In genomic region chr12:388012-388411, GRCh38 we compare ENCODE assay signal across 9 cellular contexts. TPM values are rescaled to one million over a fixed set of nuclear protein-coding genes. Genes with fewer than 3 reads are reported as not detected.
DNase-seq lines count a peak whose midpoint lies in the region; ATAC-seq, FAIRE-seq and TF ChIP-seq lines count a peak whose summit lies in the region.
"Had no signal": no experiment of that assay in that cellular context is flagged by ENCODE, and none has a peak within 500 bp of the region (broad histone marks: within the 10 kb centered on the region; RNA-seq: fewer than 3 reads in every experiment).

No MANE protein-coding gene starts in this region.

- TF ChIP-seq POLR2A in adrenal gland (IDR thresholded peaks at IDR 0.05) (no peak), HepG2 (IDR thresholded peaks at IDR 0.05; ENCODE audit: insufficient read depth in 1 of 2, low read depth in 2 of 2, low read length in 2 of 2) (no peak), thyroid gland (IDR thresholded peaks at IDR 0.05) (no peak)

- H3K36me3 Mint-ChIP-seq in activated CD4-positive, alpha-beta T cell treated with anti-CD3 and anti-CD28 coated beads, Interleukin-2, amount 10 ng/mL, durations not matched to agents 7 days and 5 days (ENCODE audit: low read depth) = peaks cover 36% of the 10 kb centered on the region

- H3K27me3 Mint-ChIP-seq in activated CD4-positive, alpha-beta T cell treated with anti-CD3 and anti-CD28 coated beads, Interleukin-2, amount 10 ng/mL, durations not matched to agents 7 days and 5 days = no peaks in the 10 kb centered on the region

- CTCF ChIA-PET in activated CD4-positive, alpha-beta T cell treated with anti-CD3 and anti-CD28 coated beads, Interleukin-2, amount 10 ng/mL, durations not matched to agents 7 days and 5 days (lab: Charles Lee) = interaction anchor here (0.6 to 2.1 kb wide), 2 partner anchors 36 to 64 kb away, joined by 5 read pairs; no protein-coding TSS in a partner anchor
- CTCF ChIA-PET in HepG2 (lab: Yijun Ruan, JAX; ENCODE audit: low intra/inter-chr PET ratio, low total read pairs) = no interaction called here

- in situ Hi-C loops in HepG2 (cut with HindIII; ENCODE audit: extremely low pct_ligation_motif_present, low pct_unique_long_range_greater_than_20kb) = no loop called here

- POLR2A ChIA-PET in activated CD4-positive, alpha-beta T cell treated with anti-CD3 and anti-CD28 coated beads, Interleukin-2, amount 10 ng/mL, durations not matched to agents 7 days and 5 days (lab: Charles Lee) = no interaction called here
- POLR2A ChIA-PET in HepG2 (lab: Yijun Ruan, JAX) = interaction anchor here (1.7 to 4.5 kb wide), 2 partner anchors 13 to 31 kb away, joined by 4 to 43 read pairs; partner anchors contain the start of gene CCDC77

- peaks cover 36% of the 10 kb centered on the region for H3K4me1 Mint-ChIP-seq in activated CD4-positive, alpha-beta T cell treated with anti-CD3 and anti-CD28 coated beads, Interleukin-2, amount 10 ng/mL, durations not matched to agents 7 days and 5 days

- peaks cover 24% of the 10 kb centered on the region for H4K20me1 ChIP-seq in HepG2 (ENCODE audit: insufficient read depth, low read length)

- TF ChIP-seq EP300 in HepG2 (IDR thresholded peaks at IDR 0.05; ENCODE audit: low read depth in 2 of 2, low read length in 2 of 2) = no peak
- no peak for TF ChIP-seq EP300 in HepG2 (CRISPR knock-in tag; IDR thresholded peaks at IDR 0.05; ENCODE audit: borderline replicate concordance)

- H3K36me3 ChIP-seq in adrenal gland (replicated peaks in 1 of 2) (peaks cover 0 to 19% of the 10 kb centered on the region in 2 donors), HepG2 (replicated peaks in 1 of 2; ENCODE audit: control insufficient read depth in 1 of 2, insufficient read depth in 2 of 2, low read length in 2 of 2) (peaks cover 8 to 13% of the 10 kb centered on the region in 2 experiments; a peak in 4 of 5 replicates), thyroid gland (peaks cover 11 to 14% of the 10 kb centered on the region in 2 donors)

- peak overlapping the region in 4 of 5 donors; percentile 91 to 96 (median 94) for H3K27ac ChIP-seq in adrenal gland
- H3K27ac ChIP-seq in HepG2 (ENCODE audit: extremely low read length, insufficient read depth, low read length) = peak overlapping the region; percentile 92
- peak overlapping the region in 2 of 3 donors; percentile 92 to 94 for H3K27ac ChIP-seq in thyroid gland

- no peak for TF ChIP-seq RAD21 in HepG2 (CRISPR knock-in tag; IDR thresholded peaks at IDR 0.05)

- peaks cover 56% of the 10 kb centered on the region for H3K79me2 ChIP-seq in HepG2 (ENCODE audit: insufficient read depth, low read length)

- H3K27me3 ChIP-seq in adrenal gland = no peaks in the 10 kb centered on the region
- H3K27me3 ChIP-seq in HepG2 (ENCODE audit: control insufficient read depth in 1 of 2, insufficient read depth in 2 of 2, low read length in 2 of 2) = no peaks in the 10 kb centered on the region; a peak in 1 of 5 replicates
- H3K27me3 ChIP-seq in thyroid gland = no peaks in the 10 kb centered on the region

- H3K9me3 Mint-ChIP-seq in activated CD4-positive, alpha-beta T cell treated with anti-CD3 and anti-CD28 coated beads, Interleukin-2, amount 10 ng/mL, durations not matched to agents 7 days and 5 days = no peaks in the 10 kb centered on the region

- H2AFZ ChIP-seq in HepG2 (ENCODE audit: low read length) = no peak overlapping the region

- H3K4me1 ChIP-seq in adrenal gland (replicated peaks in 1 of 2) (peaks cover 6 to 26% of the 10 kb centered on the region in 2 donors), HepG2 (ENCODE audit: insufficient read depth, low read length) (peaks cover 22% of the 10 kb centered on the region), thyroid gland (peaks cover 18 to 28% of the 10 kb centered on the region in 2 donors)

- ATAC-seq in HepG2 (no peak), GM21423 (IDR thresholded peaks at IDR 0.05; ENCODE audit: unreplicated experiment) (no peak)

- intact Hi-C loops in adrenal gland (cut with DNase I) (no loop called here), HepG2 (cut with micrococcal nuclease; ENCODE audit: unreplicated experiment) (no loop called here), thyroid gland (cut with DNase I) (no loop called here)

- no peak for FAIRE-seq in HepG2 (lab: Jason Lieb, UNC)

- H3K4me2 ChIP-seq in HepG2 (ENCODE audit: low read depth, low read length) = peak overlapping the region; percentile 84

- H3K9me3 ChIP-seq in adrenal gland (replicated peaks in 1 of 3) = no peaks in the 10 kb centered on the region
- no peaks in the 10 kb centered on the region for H3K9me3 ChIP-seq in HepG2 (ENCODE audit: low read length)
- H3K9me3 ChIP-seq in thyroid gland = no peaks in the 10 kb centered on the region

- BruUV-seq in HepG2 (replicated peaks; lab: Mats Ljungman, UMichigan) = no TSS peak

- peak overlapping the region; percentile 91 for H3K9ac ChIP-seq in HepG2 (ENCODE audit: insufficient read depth, low read depth, low read length)

- peak overlapping the region; percentile 92 for H3K4me3 Mint-ChIP-seq in activated CD4-positive, alpha-beta T cell treated with anti-CD3 and anti-CD28 coated beads, Interleukin-2, amount 10 ng/mL, durations not matched to agents 7 days and 5 days

- 0% methylated on average over 2 of the region's 2 CpGs for WGBS in adrenal gland, 4 donors
- WGBS in HepG2 (ENCODE audit: low lambda C conversion rate) = 0% methylated on average over 2 of the region's 2 CpGs
- 1 to 3% methylated on average over 2 of the region's 2 CpGs for WGBS in thyroid gland, 2 donors

- no peak for DNase-seq in activated CD4-positive, alpha-beta T cell treated with anti-CD3 and anti-CD28 coated beads, Interleukin-2, amount 10 ng/mL, durations not matched to agents 7 days and 5 days
- DNase-seq in activated CD4-positive, alpha-beta T cell treated with anti-CD3 and anti-CD28 coated beads, Interleukin-2, amount 50 U/mL, for 48 hours = no peak
- DNase-seq in adrenal gland = no peak
- DNase-seq in HepG2 (ENCODE audit: low spot score) = no peak
- DNase-seq in thyroid gland = no peak
- DNase-seq in iPS-NIHi11 (ENCODE audit: low spot score) = no peak
- DNase-seq in NAMALWA (ENCODE audit: low spot score) = no peak
- DNase-seq: stimulated activated naive CD4-positive, alpha-beta T cell treated with Interleukin-2 at 50 U/mL for 16 hours had no signal

- peak overlapping the region; percentile 99 for H3K27ac Mint-ChIP-seq in activated CD4-positive, alpha-beta T cell treated with anti-CD3 and anti-CD28 coated beads, Interleukin-2, amount 10 ng/mL, durations not matched to agents 7 days and 5 days

- TF ChIP-seq CTCF in adrenal gland (IDR thresholded peaks at IDR 0.05) = no peak
- TF ChIP-seq CTCF in HepG2 (CRISPR knock-in tag; IDR thresholded peaks at IDR 0.05) = no peak
- TF ChIP-seq CTCF in thyroid gland (IDR thresholded peaks at IDR 0.05) = no peak

- peak overlapping the region in 3 of 4 donors; percentile 28 to 89 (median 88) for H3K4me3 ChIP-seq in adrenal gland
- H3K4me3 ChIP-seq in HepG2 (replicated peaks in 1 of 3; ENCODE audit: insufficient read depth in 1 of 3, low read depth in 2 of 3, low read length in 3 of 3) = peak overlapping the region; percentile 76 to 99 (median 92)
- peak overlapping the region; percentile 30 to 84 (median 82) for H3K4me3 ChIP-seq in thyroid gland (replicated peaks in 1 of 3)

RNA-seq across cellular contexts. Expression of gene KDM5A, which starts 1.1 kb away (rescaled TPM):
- total RNA-seq in activated CD4-positive, alpha-beta T cell treated with anti-CD3 and anti-CD28 coated beads, Interleukin-2, amount 10 ng/mL, durations not matched to agents 7 days and 5 days = 10 to 100 TPM; 73.4 to 92.2 TPM
- total RNA-seq in adrenal gland (100 to 1,000 TPM in 1 of 8 donors, 10 to 100 TPM in 7; 29.1 to 104 (median 69.8) TPM), HepG2 (2016; rRNA removed; fragmentation: Illumina TruSeq; extraction: Trizol) (29.2 and 40.5 TPM in 2 replicates), thyroid gland (10 to 100 TPM; 52.1 to 72.3 (median 66.2) TPM)
- polyA plus RNA-seq in adrenal gland (10 to 100 TPM in 2 of 3 donors, 1 to 10 TPM in 1; 5.5 to 22.8 (median 21.5) TPM), HepG2 (2011; rRNA removed) (9.7 and 12.0 TPM in 2 replicates)
- 2.5 and 3.5 TPM in 2 replicates for total RNA-seq in HepG2 (2016; cell fraction: cytosol; rRNA removed; fragmentation: Illumina TruSeq; extraction: Trizol; ENCODE audit: low read depth)
- total RNA-seq in HepG2 (2016; cell fraction: insoluble cytoplasmic fraction; rRNA removed; fragmentation: Illumina TruSeq; extraction: Trizol) = 26.7 and 38.0 TPM in 2 replicates
- total RNA-seq in HepG2 (2016; cell fraction: membrane; rRNA removed; fragmentation: Illumina TruSeq; extraction: Trizol) = 6.3 and 7.7 TPM in 2 replicates
- total RNA-seq in HepG2 (2016; cell fraction: nucleus; rRNA removed; fragmentation: Illumina TruSeq; extraction: Trizol) = 47.7 and 56.6 TPM in 2 replicates
- polyA plus RNA-seq in HepG2 (2011; cell fraction: cytosol; rRNA removed) = 9.2 TPM in 2 replicates
- polyA plus RNA-seq in HepG2 (2011; cell fraction: nucleus; rRNA removed) = 18.1 and 19.0 TPM in 2 replicates
- 13.1 and 16.1 TPM in 2 replicates for polyA plus RNA-seq in HepG2 (2012)
- 0.46 and 0.58 TPM in 2 replicates for polyA plus RNA-seq in HepG2 (2016; cell fraction: cytosol; fragmentation: Illumina TruSeq; extraction: Trizol; ENCODE audit: low read depth)
- 12.9 and 13.0 TPM in 2 replicates for polyA plus RNA-seq in HepG2 (2016; cell fraction: insoluble cytoplasmic fraction; fragmentation: Illumina TruSeq; extraction: Trizol; ENCODE audit: low read depth)
- 1.2 TPM in 2 replicates for polyA plus RNA-seq in HepG2 (2016; cell fraction: membrane; fragmentation: Illumina TruSeq; extraction: Trizol; ENCODE audit: low read depth)
- polyA plus RNA-seq in HepG2 (2016; cell fraction: nucleus; fragmentation: Illumina TruSeq; extraction: Trizol; ENCODE audit: insufficient read depth, low read depth) = 13.5 and 17.6 TPM in 2 replicates
- polyA minus RNA-seq in HepG2 (2011; rRNA and poly(A)+ RNA removed; ENCODE audit: low replicate concordance) = 83.3 and 105 TPM in 2 replicates
- 32.5 and 47.4 TPM in 2 replicates for polyA minus RNA-seq in HepG2 (2011; cell fraction: cytosol; rRNA and poly(A)+ RNA removed)
- 138 and 173 TPM in 2 replicates for polyA minus RNA-seq in HepG2 (2011; cell fraction: nucleus; rRNA and poly(A)+ RNA removed)

RNA-seq across cellular contexts. Expression of gene CCDC77, which starts 13.4 kb away (rescaled TPM):
- total RNA-seq in activated CD4-positive, alpha-beta T cell treated with anti-CD3 and anti-CD28 coated beads, Interleukin-2, amount 10 ng/mL, durations not matched to agents 7 days and 5 days = 10 to 100 TPM; 14.6 TPM
- total RNA-seq in adrenal gland (10 to 100 TPM in 4 of 8 donors, 1 to 10 TPM in 4; 5.1 to 47.5 (median 9.7) TPM), HepG2 (2016; rRNA removed; fragmentation: Illumina TruSeq; extraction: Trizol) (16.4 and 21.3 TPM in 2 replicates), thyroid gland (10 to 100 TPM; 10.2 to 20.3 (median 12.3) TPM)
- polyA plus RNA-seq in adrenal gland (1 to 10 TPM; 5.6 to 9.3 (median 8.6) TPM), HepG2 (2011; rRNA removed) (4.3 and 6.4 TPM in 2 replicates)
- 20.6 TPM in 2 replicates for total RNA-seq in HepG2 (2016; cell fraction: cytosol; rRNA removed; fragmentation: Illumina TruSeq; extraction: Trizol; ENCODE audit: low read depth)
- 17.1 and 22.0 TPM in 2 replicates for total RNA-seq in HepG2 (2016; cell fraction: insoluble cytoplasmic fraction; rRNA removed; fragmentation: Illumina TruSeq; extraction: Trizol)
- 6.1 and 7.1 TPM in 2 replicates for total RNA-seq in HepG2 (2016; cell fraction: membrane; rRNA removed; fragmentation: Illumina TruSeq; extraction: Trizol)
- 15.5 and 18.4 TPM in 2 replicates for total RNA-seq in HepG2 (2016; cell fraction: nucleus; rRNA removed; fragmentation: Illumina TruSeq; extraction: Trizol)
- 2.5 and 2.8 TPM in 2 replicates for polyA plus RNA-seq in HepG2 (2011; cell fraction: cytosol; rRNA removed)
- polyA plus RNA-seq in HepG2 (2011; cell fraction: nucleus; rRNA removed) = 5.0 and 5.3 TPM in 2 replicates
- 4.3 and 7.4 TPM in 2 replicates for polyA plus RNA-seq in HepG2 (2012)
- polyA plus RNA-seq in HepG2 (2016; cell fraction: cytosol; fragmentation: Illumina TruSeq; extraction: Trizol; ENCODE audit: low read depth) = 0.87 and 1.6 TPM in 2 replicates
- 17.3 and 17.7 TPM in 2 replicates for polyA plus RNA-seq in HepG2 (2016; cell fraction: insoluble cytoplasmic fraction; fragmentation: Illumina TruSeq; extraction: Trizol; ENCODE audit: low read depth)
- polyA plus RNA-seq in HepG2 (2016; cell fraction: membrane; fragmentation: Illumina TruSeq; extraction: Trizol; ENCODE audit: low read depth) = 2.8 and 3.1 TPM in 2 replicates
- 21.1 TPM in 2 replicates for polyA plus RNA-seq in HepG2 (2016; cell fraction: nucleus; fragmentation: Illumina TruSeq; extraction: Trizol; ENCODE audit: insufficient read depth, low read depth)
- 6.3 and 28.2 TPM in 2 replicates for polyA minus RNA-seq in HepG2 (2011; rRNA and poly(A)+ RNA removed; ENCODE audit: low replicate concordance)
- 3.7 and 4.2 TPM in 2 replicates for polyA minus RNA-seq in HepG2 (2011; cell fraction: cytosol; rRNA and poly(A)+ RNA removed)
- polyA minus RNA-seq in HepG2 (2011; cell fraction: nucleus; rRNA and poly(A)+ RNA removed) = 10.6 and 11.7 TPM in 2 replicates
